9 cellular contexts compared by ENCODE assay signal in the genomic region with DNA sequence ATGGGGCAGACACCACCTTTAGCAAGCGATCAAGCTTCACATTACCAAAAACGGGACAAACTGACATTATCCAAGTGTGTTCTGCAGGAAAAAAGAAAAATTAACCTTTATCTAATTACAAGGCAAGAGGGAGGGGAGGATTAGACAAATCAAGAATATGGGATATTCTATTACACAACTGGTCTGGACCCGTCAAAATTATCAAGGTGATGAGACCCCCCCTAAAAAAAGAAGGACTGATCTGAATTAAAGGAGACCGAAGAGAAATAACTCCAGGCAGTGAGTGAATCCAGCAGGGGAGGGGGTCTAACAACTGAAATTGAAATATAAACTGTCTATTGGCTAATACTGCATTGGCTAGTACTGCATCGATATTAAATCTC. TPM values are rescaled to one million over a fixed set of nuclear protein-coding genes. Genes with fewer than 3 reads are reported as not detected.
DNase-seq lines count a peak whose midpoint lies in the region; ATAC-seq and TF ChIP-seq lines count a peak whose summit lies in the region.
"Had no signal": no experiment of that assay in that cellular context is flagged by ENCODE, and none has a peak within 500 bp of the region (broad histone marks: within the 10 kb centered on the region; RNA-seq: fewer than 3 reads in every experiment).

No MANE protein-coding gene starts in this region.

- H3K36me3 Mint-ChIP-seq in mesothelial cell of epicardium: peaks cover 1% of the 10 kb centered on the region

- DNase-seq in heart right ventricle (no peak), cardiac septum (ENCODE audit: low spot score) (no peak), brain microvascular endothelial cell (no peak), mesothelial cell of epicardium (ENCODE audit: low spot score in 2 of 2, unreplicated experiment in 2 of 2) (no peak), vagina (ENCODE audit: extremely low spot score in 2 of 2) (no peak), cerebellar cortex (ENCODE audit: low spot score) (no peak)

- H3K27ac ChIP-seq in heart right ventricle (peak overlapping the region; percentile 94 to 99 (median 97)), brain microvascular endothelial cell (peak overlapping the region; percentile 99), vagina (peak overlapping the region; percentile 93)

- H3K4me3 Mint-ChIP-seq in mesothelial cell of epicardium: peak overlapping the region; percentile 88

- H3K27me3 ChIP-seq in heart right ventricle: no peaks in the 10 kb centered on the region
- H3K27me3 ChIP-seq in brain microvascular endothelial cell (replicated peaks): no peaks in the 10 kb centered on the region
- no peaks in the 10 kb centered on the region for H3K27me3 ChIP-seq in vagina

- intact Hi-C loops in heart right ventricle (cut with DNase I): loop anchor here in 4 of 10 donors (5.0 kb wide), 2 partner anchors 84 to 174 kb away; no protein-coding TSS in a partner anchor
- intact Hi-C loops in cardiac septum (cut with DNase I): no loop called here
- intact Hi-C loops in vagina (cut with DNase I): no loop called here

- H3K4me1 ChIP-seq in heart right ventricle (peaks cover 8 to 54% (median 42%) of the 10 kb centered on the region in 9 donors), vagina (peaks cover 30% of the 10 kb centered on the region)

- peaks cover 31% of the 10 kb centered on the region for H3K4me1 Mint-ChIP-seq in mesothelial cell of epicardium

- in situ Hi-C loops in brain microvascular endothelial cell (cut with HindIII; ENCODE audit: low pct_ligation_motif_present, low sequenced_read_pairs): loop anchor here (25.0 kb wide), 1 partner anchor 206 kb away; no protein-coding TSS in a partner anchor

- ATAC-seq in heart right ventricle: no peak
- no peak for ATAC-seq in HG03095 (IDR thresholded peaks at IDR 0.05; ENCODE audit: unreplicated experiment)
- ATAC-seq in GM19328 (IDR thresholded peaks at IDR 0.05; ENCODE audit: unreplicated experiment): no peak

- TF ChIP-seq POLR2A in vagina (IDR thresholded peaks at IDR 0.05): no peak

- H3K4me3 ChIP-seq in heart right ventricle (peak overlapping the region in 6 of 10 donors; percentile 56 to 69 (median 64)), brain microvascular endothelial cell (ENCODE audit: low read depth, low read length) (peak overlapping the region; percentile 77), vagina (peak overlapping the region; percentile 58 to 63)

- H3K27ac Mint-ChIP-seq in mesothelial cell of epicardium: peak overlapping the region; percentile 99

- WGBS in heart right ventricle, 2 donors: 32 to 36% methylated on average over 5 of the region's 5 CpGs

- TF ChIP-seq CTCF in heart right ventricle (IDR thresholded peaks at IDR 0.05) (no peak), brain microvascular endothelial cell (IDR thresholded peaks at IDR 0.05; ENCODE audit: low read depth, low read length, missing control alignments) (no peak), mesothelial cell of epicardium (IDR thresholded peaks at IDR 0.05; ENCODE audit: unreplicated experiment) (no peak), vagina (IDR thresholded peaks at IDR 0.05) (no peak)

- H3K9me3 ChIP-seq in heart right ventricle: no peaks in the 10 kb centered on the region
- H3K9me3 ChIP-seq in vagina: no peaks in the 10 kb centered on the region

- peaks cover 0 to 21% (median 12%) of the 10 kb centered on the region in 9 donors for H3K36me3 ChIP-seq in heart right ventricle
- no peaks in the 10 kb centered on the region for H3K36me3 ChIP-seq in brain microvascular endothelial cell (replicated peaks)
- H3K36me3 ChIP-seq in vagina: peaks cover 0 to 14% of the 10 kb centered on the region in 2 donors

- H3K27me3 Mint-ChIP-seq in mesothelial cell of epicardium (ENCODE audit: low read depth): no peaks in the 10 kb centered on the region

- no peaks in the 10 kb centered on the region for H3K9me3 Mint-ChIP-seq in mesothelial cell of epicardium

RNA-seq across cellular contexts. Expression of a gene that starts 0.4 kb away (rescaled TPM):
- 10 to 100 TPM; 44.1 to 57.1 (median 50.3) TPM for total RNA-seq in heart right ventricle
- polyA plus RNA-seq in heart right ventricle: 10 to 100 TPM; 54.5 to 82.1 TPM
- total RNA-seq in cardiac septum: 44.6 TPM
- total RNA-seq in mesothelial cell of epicardium: 18.1 to 23.0 TPM (median 20.5 TPM) in 3 replicates
- 20.9 TPM for total RNA-seq in vagina

RNA-seq across cellular contexts. Expression of a gene that starts 48.5 kb away (rescaled TPM):
- total RNA-seq in heart right ventricle (under 1 TPM in 2 of 10 donors, not detected in 8; 0.59 to 0.69 TPM), cardiac septum (0.22 TPM), mesothelial cell of epicardium (0.64 to 1.1 TPM (median 1.0 TPM) in 3 replicates), vagina (not detected)
- not detected for polyA plus RNA-seq in heart right ventricle
- total RNA-seq: dermis microvascular lymphatic vessel endothelial cell had no signal
